Comparison of ENCODE assay signal across 23 cellular contexts in genomic region chr16:50461400-50461760, GRCh38.
"Had no signal": no experiment of that assay in that cellular context is flagged by ENCODE, and none has a peak within 500 bp of the region (broad histone marks: within the 10 kb centered on the region; RNA-seq: fewer than 3 reads in every experiment).

No MANE protein-coding gene starts in this region.

- ATAC-seq: esophagus mucosa; gastrocnemius medialis; left lung; mucosa of descending colon; natural killer cell treated with Interleukin-12 subunit alpha and Interleukin-12 subunit beta and Interleukin-15 and Interleukin-18, amount 100 ng/mL, for 72 hours; sciatic nerve; stimulated activated effector memory CD8-positive, alpha-beta T cell treated with anti-CD3 and anti-CD28 coated beads, Interleukin-12 subunit alpha, Interleukin-12 subunit beta, amount 100 ng/mL, for 72 hours had no signal

- H3K9me3 ChIP-seq: gastrocnemius medialis, left lung, mucosa of descending colon, prostate gland, right atrium auricular region, testis, tibial artery had no signal

- H3K4me3 ChIP-seq: dorsolateral prefrontal cortex, gastrocnemius medialis, left lung, mucosa of descending colon, prostate gland, right atrium auricular region, testis, tibial artery had no signal

- H3K27ac ChIP-seq: dorsolateral prefrontal cortex, epithelial cell of prostate, gastrocnemius medialis, left lung, prostate gland, right atrium auricular region, testis, tibial artery had no signal

- H3K27me3 ChIP-seq: right atrium auricular region, testis had no signal

- FAIRE-seq: colon, kidney had no signal

- DNase-seq: effector CD4-positive, alpha-beta T cell; foreskin fibroblast; gastrocnemius medialis; kidney; left lung; mesenchymal stem cell; mucosa of descending colon; naive B cell; stimulated activated CD4-positive, alpha-beta T cell treated with anti-CD3 and anti-CD28 coated beads, Interleukin-2, amount 100 ng/mL, for 24 hours; stimulated activated CD4-positive, alpha-beta T cell treated with anti-CD3 and anti-CD28 coated beads, Interleukin-4, amount 100 ng/mL, for 24 hours; stimulated activated naive CD4-positive, alpha-beta T cell treated with Interleukin-2 at 50 U/mL for 16 hours; substantia nigra; testis had no signal

- H3K36me3 ChIP-seq: gastrocnemius medialis, left lung, prostate gland, right atrium auricular region, tibial artery had no signal

- H3K4me1 ChIP-seq: gastrocnemius medialis, prostate gland, right atrium auricular region, testis, tibial artery had no signal
